In genomic region chr11:116732740-116733385, GRCh38 we compare ENCODE assay signal across 8 cellular contexts. TPM values are rescaled to one million over a fixed set of nuclear protein-coding genes. Genes with fewer than 3 reads are reported as not detected.
DNase-seq lines count a peak whose midpoint lies in the region; ATAC-seq and TF ChIP-seq lines count a peak whose summit lies in the region.

No MANE protein-coding gene starts in this region.

- no peak for TF ChIP-seq POLR2A in lower leg skin (IDR thresholded peaks at IDR 0.05)

- 34 to 35% methylated on average over 18 of the region's 18 CpGs for WGBS in lower leg skin, 2 donors

- peak; percentile 68 for TF ChIP-seq CTCF in coronary artery (IDR thresholded peaks at IDR 0.05)
- peak in 1 of 3 donors; percentile 41 for TF ChIP-seq CTCF in lower leg skin (IDR thresholded peaks at IDR 0.05)

- H3K27ac ChIP-seq in coronary artery: no peak overlapping the region

- ATAC-seq in HG02938 (IDR thresholded peaks at IDR 0.05; ENCODE audit: unreplicated experiment): peak; percentile 81

- DNase-seq in NK-92 treated with Interleukin-12 subunit alpha and Interleukin-12 subunit beta, amount 100 ng/mL, for 24 hours (lab: John Stamatoyannopoulos, UW): peak; percentile 25
- no peak for DNase-seq in NK-92 (lab: John Stamatoyannopoulos, UW; ENCODE audit: unreplicated experiment)
- DNase-seq in NCI-H2227 (lab: John Stamatoyannopoulos, UW; ENCODE audit: unreplicated experiment): peak; percentile 62
- DNase-seq in activated CD4-positive, alpha-beta T cell treated with anti-CD3 and anti-CD28 coated beads for 48 hours: peak; percentile 76
- peak; percentile 69 for DNase-seq in coronary artery (ENCODE audit: low spot score)
- DNase-seq in lower leg skin (ENCODE audit: low spot score in 2 of 2): peak; percentile 34 to 88
- peak; percentile 5 for DNase-seq in stimulated activated CD8-positive, alpha-beta memory T cell treated with anti-CD3 and anti-CD28 coated beads, Interleukin-12 subunit alpha, Interleukin-12 subunit beta, amount 100 ng/mL, for 24 hours (ENCODE audit: extremely low read depth)

- intact Hi-C loops in lower leg skin (cut with DNase I; ENCODE audit: low total_unique reads): no loop called here

- H3K4me3 ChIP-seq in coronary artery (no peak overlapping the region), lower leg skin (ENCODE audit: low read depth, poor library complexity, severe bottlenecking) (no peak overlapping the region)

RNA-seq across cellular contexts. Expression of gene BUD13, which starts 39.9 kb away (rescaled TPM):
- total RNA-seq in lower leg skin: 10 to 100 TPM; 13.8 to 17.2 (median 15.8) TPM

RNA-seq across cellular contexts. Expression of gene ZPR1, which starts 55.0 kb away (rescaled TPM):
- 10 to 100 TPM; 21.7 to 33.8 (median 26.1) TPM for total RNA-seq in lower leg skin

RNA-seq across cellular contexts. Expression of gene APOA5, which starts 58.8 kb away (rescaled TPM):
- not detected for total RNA-seq in lower leg skin
